ENCODE assay signal across 8 cellular contexts in the genomic region with DNA sequence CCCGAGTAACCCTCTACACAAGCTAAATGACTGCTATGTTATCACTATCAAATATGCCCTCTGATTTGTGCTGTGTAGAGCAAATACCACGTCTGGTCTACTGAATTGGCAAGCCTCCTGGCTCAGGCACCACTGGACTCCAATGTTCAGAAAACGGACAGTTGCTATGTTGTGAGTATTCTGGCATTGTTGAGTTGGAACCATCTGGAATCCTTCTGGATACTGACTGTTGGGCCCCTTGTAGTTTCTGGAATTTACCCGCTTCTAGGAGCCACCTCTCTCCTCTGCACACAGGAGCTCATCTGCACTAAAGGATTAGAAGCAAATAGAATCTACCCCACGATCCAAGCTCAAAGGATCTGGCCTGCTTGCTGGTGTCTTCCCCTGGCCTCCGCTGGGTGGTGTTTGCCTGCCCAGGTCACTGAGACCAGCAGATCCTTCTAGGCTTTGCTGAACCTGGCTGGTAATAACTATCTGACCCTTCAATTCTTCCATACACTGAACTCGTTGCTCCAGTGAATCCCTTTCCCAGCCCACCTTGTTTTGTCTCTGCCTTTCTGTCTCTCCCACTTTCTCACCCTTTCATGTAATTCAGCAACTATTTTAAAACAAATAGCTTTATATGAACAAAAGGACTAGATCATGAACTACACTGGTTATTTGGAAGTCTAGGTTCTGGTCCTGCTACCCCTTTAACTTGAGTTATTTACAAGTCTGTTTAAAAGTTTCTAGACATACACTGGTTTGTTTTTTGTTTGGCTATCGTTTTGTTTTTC. TPM values are rescaled to one million over a fixed set of nuclear protein-coding genes. Genes with fewer than 3 reads are reported as not detected.
DNase-seq lines count a peak whose midpoint lies in the region; ATAC-seq, FAIRE-seq and TF ChIP-seq lines count a peak whose summit lies in the region.

No MANE protein-coding gene starts in this region.

- H3K4me3 ChIP-seq in astrocyte (ENCODE audit: insufficient read depth, low read depth, low read length), result no peak overlapping the region
- peak overlapping the region; percentile 69 to 83 (median 77) for H3K4me3 ChIP-seq in right lobe of liver

- intact Hi-C loops in Right ventricle myocardium inferior (cut with DNase I), result no loop called here
- intact Hi-C loops in cardiac septum (cut with DNase I), result no loop called here
- intact Hi-C loops in right lobe of liver (cut with DNase I), result no loop called here

- WGBS in right lobe of liver (ENCODE audit: insufficient coverage, low coverage, low lambda C conversion rate, missing lambda C conversion rate), result 24% methylated on average over 8 of the region's 8 CpGs

- no peak overlapping the region for H3K4me3 Mint-ChIP-seq in astrocyte (ENCODE audit: unreplicated experiment)

- TF ChIP-seq POLR2A in right lobe of liver (IDR thresholded peaks at IDR 0.05), result peak; percentile 37

- peaks cover 21% of the 10 kb centered on the region for H3K4me1 Mint-ChIP-seq in astrocyte (ENCODE audit: low read depth, unreplicated experiment)

- H3K27me3 ChIP-seq in astrocyte (ENCODE audit: insufficient read depth, low read length) (peaks cover 8% of the 10 kb centered on the region), right lobe of liver (no peaks in the 10 kb centered on the region)

- H3K27ac ChIP-seq in astrocyte (ENCODE audit: low read depth, low read length), result no peak overlapping the region
- H3K27ac ChIP-seq in right lobe of liver, result peak overlapping the region; percentile 97 to 98 (median 97)

- no peaks in the 10 kb centered on the region for H4K20me1 ChIP-seq in astrocyte (ENCODE audit: insufficient read depth, low read length)

- FAIRE-seq in astrocyte (lab: Jason Lieb, UNC), result no peak

- no peak overlapping the region for H2AFZ ChIP-seq in astrocyte (ENCODE audit: low read depth, low read length)

- no peak overlapping the region for H3K9ac ChIP-seq in astrocyte (ENCODE audit: low read length)

- peaks cover 6% of the 10 kb centered on the region for H3K36me3 Mint-ChIP-seq in astrocyte (ENCODE audit: low read depth, unreplicated experiment)

- peak; percentile 15 for ATAC-seq in Right ventricle myocardium inferior
- ATAC-seq in right lobe of liver, result peak; percentile 62 to 77 (median 64)
- no peak for ATAC-seq in HG03135 (IDR thresholded peaks at IDR 0.05; ENCODE audit: unreplicated experiment)
- ATAC-seq in HG03097 (IDR thresholded peaks at IDR 0.05; ENCODE audit: low FRiP score, unreplicated experiment), result no peak

- H3K4me2 ChIP-seq in astrocyte (ENCODE audit: low read length), result no peak overlapping the region

- H3K9me3 ChIP-seq in astrocyte (ENCODE audit: insufficient read depth, low read depth, low read length) (no peaks in the 10 kb centered on the region), right lobe of liver (no peaks in the 10 kb centered on the region)

- H3K27ac Mint-ChIP-seq in astrocyte (ENCODE audit: unreplicated experiment), result peak overlapping the region; percentile 14

- H3K36me3 ChIP-seq in astrocyte (ENCODE audit: insufficient read depth, low read length) (no peaks in the 10 kb centered on the region), right lobe of liver (no peaks in the 10 kb centered on the region)

- H3K4me1 ChIP-seq in astrocyte (ENCODE audit: insufficient read depth, low read length), result peaks cover 4% of the 10 kb centered on the region
- peaks cover 0 to 31% (median 7%) of the 10 kb centered on the region in 4 donors for H3K4me1 ChIP-seq in right lobe of liver

- DNase-seq in Right ventricle myocardium inferior (ENCODE audit: missing footprints) (no peak), cardiac septum (ENCODE audit: low spot score) (no peak), astrocyte (ENCODE audit: low read depth) (no peak), right lobe of liver (peak; percentile 66 to 82 (median 81)), SK-N-DZ (ENCODE audit: low spot score) (no peak), mucosa of gallbladder (ENCODE audit: low spot score) (no peak)

- no peaks in the 10 kb centered on the region for H3K79me2 ChIP-seq in astrocyte (ENCODE audit: insufficient read depth, low read length)

- peaks cover 8% of the 10 kb centered on the region for H3K9me3 Mint-ChIP-seq in astrocyte (ENCODE audit: unreplicated experiment)

- H3K27me3 Mint-ChIP-seq in astrocyte (ENCODE audit: low read depth, unreplicated experiment), result peaks cover 22% of the 10 kb centered on the region

- no peak for TF ChIP-seq CTCF in astrocyte (IDR thresholded peaks at IDR 0.05; ENCODE audit: insufficient read depth, low read depth, low read length)
- TF ChIP-seq CTCF in right lobe of liver (IDR thresholded peaks at IDR 0.05), result peak in 3 of 4 donors; percentile 39 to 56 (median 54)

RNA-seq across cellular contexts. Expression of a gene that starts 2.1 kb away (rescaled TPM):
- total RNA-seq in Right ventricle myocardium inferior (1.9 TPM), cardiac septum (2.5 TPM), astrocyte (1.1 and 1.3 TPM in 2 replicates), right lobe of liver (100 to 1,000 TPM in 3 of 6 experiments, 10 to 100 TPM in 3; 60.7 to 187 (median 114) TPM), mucosa of gallbladder (20.9 TPM)
- polyA plus RNA-seq in SK-N-DZ (2014; cell fraction: cytosol; rRNA removed), result not detected in 2 replicates
- not detected in 2 replicates for polyA plus RNA-seq in SK-N-DZ (2014; cell fraction: nucleus; rRNA removed)

RNA-seq across cellular contexts. Expression of a gene that starts 30.5 kb away (rescaled TPM):
- total RNA-seq in Right ventricle myocardium inferior (0.43 TPM), cardiac septum (0.94 TPM), astrocyte (0.39 and 0.43 TPM in 2 replicates), right lobe of liver (10 to 100 TPM in 3 of 6 experiments, 1 to 10 TPM in 3; 5.3 to 29.4 (median 10.7) TPM), mucosa of gallbladder (3.7 TPM)
- polyA plus RNA-seq in SK-N-DZ (2014; cell fraction: cytosol; rRNA removed), result not detected in 2 replicates
- not detected in 2 replicates for polyA plus RNA-seq in SK-N-DZ (2014; cell fraction: nucleus; rRNA removed)

Comparison
In these comparisons a context has a peak if more than half of its experiments do, and no peak if none do; other contexts are left out.
1. ATAC-seq: peak in Right ventricle myocardium inferior (single experiment) and right lobe of liver (4 of 4); none in HG03135 (single experiment) and HG03097 (single experiment).
2. DNase-seq: peak in right lobe of liver (3 of 3); none in Right ventricle myocardium inferior (single experiment), cardiac septum (single experiment), astrocyte (single experiment), SK-N-DZ (single experiment) and mucosa of gallbladder (single experiment).